9 cellular contexts compared by ENCODE assay signal in the genomic region with DNA sequence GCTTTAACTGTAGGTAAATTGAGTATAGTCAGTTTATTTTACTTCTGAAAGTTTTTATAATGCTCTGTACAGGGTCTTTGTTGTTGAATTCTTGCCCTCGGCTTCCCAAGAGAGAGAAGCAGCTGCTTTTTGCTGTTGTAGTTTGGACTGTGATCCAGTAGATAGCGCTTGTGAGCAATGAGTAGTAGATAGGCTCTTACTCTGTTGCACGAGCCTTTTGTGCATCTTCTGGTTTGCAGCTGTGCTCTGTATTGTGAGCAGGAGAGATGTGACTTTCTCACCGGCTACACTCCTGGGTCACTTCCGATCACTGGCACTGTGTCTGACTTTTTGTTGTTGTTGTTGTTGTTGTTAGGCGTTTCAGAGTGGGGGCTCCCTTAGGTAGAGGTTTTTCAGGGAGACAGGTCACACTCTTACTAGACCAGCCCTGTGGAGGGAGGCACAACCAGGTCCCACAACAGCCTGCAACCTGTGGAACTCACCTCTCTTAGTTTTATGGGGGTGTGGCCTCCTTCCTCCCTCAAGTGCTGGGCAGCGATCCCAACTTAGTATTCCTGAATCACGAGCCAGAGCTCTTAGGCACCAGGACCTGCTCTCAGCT.
DNase-seq lines count a peak whose midpoint lies in the region; ATAC-seq and TF ChIP-seq lines count a peak whose summit lies in the region.
"Had no signal": no experiment of that assay in that cellular context is flagged by ENCODE, and none has a peak within 500 bp of the region (broad histone marks: within the 10 kb centered on the region; RNA-seq: fewer than 3 reads in every experiment).

No MANE protein-coding gene starts in this region.

- H3K27me3 ChIP-seq in GM23338 (ENCODE audit: insufficient read depth) (no peaks in the 10 kb centered on the region), Karpas-422 (ENCODE audit: low read length) (no peaks in the 10 kb centered on the region)

- no peak overlapping the region for H3K27ac ChIP-seq in GM23338 (ENCODE audit: low read depth)
- H3K27ac ChIP-seq in Karpas-422 (ENCODE audit: low read length), result no peak overlapping the region

- H3K9ac ChIP-seq in Karpas-422 (ENCODE audit: low read length), result no peak overlapping the region

- peak; percentile 42 for TF ChIP-seq CTCF in GM13976 (IDR thresholded peaks at IDR 0.05; ENCODE audit: borderline replicate concordance, control extremely low read depth, extremely low read depth, insufficient read depth, missing control alignments)
- TF ChIP-seq CTCF in GM23338 (conservative IDR thresholded peaks at IDR 0.05; ENCODE audit: low read depth in 2 of 2), result peak; percentile 76 to 82
- TF ChIP-seq CTCF in WTC11 (IDR thresholded peaks at IDR 0.05), result peak; percentile 48
- peak; percentile 49 to 69 (median 61) for TF ChIP-seq CTCF in nephron (IDR thresholded peaks at IDR 0.05; ENCODE audit: unreplicated experiment in 3 of 3)

- H3K4me1 Mint-ChIP-seq in GM23338 (peaks cover 2% of the 10 kb centered on the region; the same call in 1 of the 3 replicates), WTC11 (peaks cover 4% of the 10 kb centered on the region; the same call in 1 of the 2 replicates), nephron (no peaks in the 10 kb centered on the region)
- no peaks in the 10 kb centered on the region for H3K4me1 Mint-ChIP-seq in activated CD4-positive, alpha-beta memory T cell treated with anti-CD3 and anti-CD28 coated beads for 36 hours (ENCODE audit: low read depth)
- H3K4me1 Mint-ChIP-seq: activated B cell treated with CpG ODN at 0.5 μM for 24 hours had no signal

- peak; percentile 98 for ATAC-seq in GM23338
- ATAC-seq in WTC11, result peak; percentile 99

- intact Hi-C loops in activated CD4-positive, alpha-beta memory T cell treated with anti-CD3 and anti-CD28 coated beads for 36 hours (cut with micrococcal nuclease), result no loop called here

- no peaks in the 10 kb centered on the region for H3F3A ChIP-seq in GM23338 (replicated peaks; ENCODE audit: low read depth)

- no peak overlapping the region for H3K4me3 ChIP-seq in GM23338
- no peak overlapping the region for H3K4me3 ChIP-seq in Karpas-422 (ENCODE audit: low read length)

- H3K27me3 Mint-ChIP-seq in GM23338 (ENCODE audit: insufficient read depth, low read depth, poor library complexity) (no peaks in the 10 kb centered on the region), WTC11 (ENCODE audit: low read depth) (no peaks in the 10 kb centered on the region), nephron (ENCODE audit: low read depth) (no peaks in the 10 kb centered on the region)
- no peaks in the 10 kb centered on the region for H3K27me3 Mint-ChIP-seq in activated CD4-positive, alpha-beta memory T cell treated with anti-CD3 and anti-CD28 coated beads for 36 hours
- H3K27me3 Mint-ChIP-seq: activated B cell treated with CpG ODN at 0.5 μM for 24 hours had no signal

- H3K36me3 ChIP-seq in GM23338 (ENCODE audit: insufficient read depth) (no peaks in the 10 kb centered on the region; the same call in 1 of the 2 replicates), Karpas-422 (ENCODE audit: insufficient read depth, low read length) (no peaks in the 10 kb centered on the region)

- DNase-seq in GM13976 (ENCODE audit: low spot score), result peak; percentile 21
- DNase-seq in GM23338 (ENCODE audit: low spot score), result peak; percentile 82
- peak; percentile 68 for DNase-seq in Karpas-422
- peak; percentile 44 for DNase-seq in WTC11 (ENCODE audit: low spot score)
- no peak for DNase-seq in putamen (ENCODE audit: low spot score)
- DNase-seq in dermis blood vessel endothelial cell, result no peak
- no peak for DNase-seq in activated CD4-positive, alpha-beta memory T cell treated with anti-CD3 and anti-CD28 coated beads for 36 hours
- DNase-seq: activated B cell treated with CpG ODN at 0.5 μM for 24 hours had no signal

- POLR2A ChIA-PET in WTC11 (lab: Charles Lee), result no interaction called here
- POLR2A ChIA-PET in activated CD4-positive, alpha-beta memory T cell treated with anti-CD3 and anti-CD28 coated beads for 36 hours (lab: Charles Lee), result no interaction called here

- H3K4me3 Mint-ChIP-seq in GM23338 (no peak overlapping the region), WTC11 (no peak overlapping the region), nephron (no peak overlapping the region)
- H3K4me3 Mint-ChIP-seq in activated CD4-positive, alpha-beta memory T cell treated with anti-CD3 and anti-CD28 coated beads for 36 hours, result no peak overlapping the region
- H3K4me3 Mint-ChIP-seq: activated B cell treated with CpG ODN at 0.5 μM for 24 hours had no signal

- H3K4me2 ChIP-seq in GM23338, result no peak overlapping the region
- H3K4me2 ChIP-seq in Karpas-422 (ENCODE audit: low read depth, low read length, poor library complexity, severe bottlenecking), result no peak overlapping the region

- in situ Hi-C loops in GM13976 (cut with MboI; ENCODE audit: low sequenced_read_pairs, unreplicated experiment), result no loop called here

- CTCF ChIA-PET in WTC11 (lab: Charles Lee), result interaction anchor here (0.6 to 2.3 kb wide), 21 partner anchors 11 to 1211 kb away, joined by 3 to 33 read pairs (median 5); no protein-coding TSS in a partner anchor
- CTCF ChIA-PET in activated CD4-positive, alpha-beta memory T cell treated with anti-CD3 and anti-CD28 coated beads for 36 hours (lab: Charles Lee), result no interaction called here

- H2AFZ ChIP-seq in GM23338 (no peak overlapping the region; the same call in 1 of the 2 replicates), Karpas-422 (ENCODE audit: low read length) (no peak overlapping the region)

- no peaks in the 10 kb centered on the region for H3K4me1 ChIP-seq in GM23338 (ENCODE audit: insufficient read depth)
- H3K4me1 ChIP-seq in Karpas-422 (ENCODE audit: low read length), result no peaks in the 10 kb centered on the region

- H3K36me3 Mint-ChIP-seq in GM23338 (ENCODE audit: low read depth) (peaks cover 17% of the 10 kb centered on the region; the same call in 2 of the 3 replicates), WTC11 (peaks cover 25% of the 10 kb centered on the region), nephron (ENCODE audit: low read depth) (no peaks in the 10 kb centered on the region)
- H3K36me3 Mint-ChIP-seq in activated CD4-positive, alpha-beta memory T cell treated with anti-CD3 and anti-CD28 coated beads for 36 hours, result no peaks in the 10 kb centered on the region

- peaks cover 17% of the 10 kb centered on the region for H3K9me3 Mint-ChIP-seq in GM23338
- H3K9me3 Mint-ChIP-seq in WTC11, result peaks cover 31% of the 10 kb centered on the region
- peaks cover 5% of the 10 kb centered on the region for H3K9me3 Mint-ChIP-seq in nephron
- H3K9me3 Mint-ChIP-seq in activated CD4-positive, alpha-beta memory T cell treated with anti-CD3 and anti-CD28 coated beads for 36 hours, result peaks cover 2% of the 10 kb centered on the region
- H3K9me3 Mint-ChIP-seq: activated B cell treated with CpG ODN at 0.5 μM for 24 hours had no signal

- no peaks in the 10 kb centered on the region for H3K79me2 ChIP-seq in GM23338 (replicated peaks; ENCODE audit: insufficient read depth)
- H3K79me2 ChIP-seq in Karpas-422 (ENCODE audit: low read length), result no peaks in the 10 kb centered on the region

- no peaks in the 10 kb centered on the region for H4K20me1 ChIP-seq in GM23338 (replicated peaks; ENCODE audit: insufficient read depth)
- no peaks in the 10 kb centered on the region for H4K20me1 ChIP-seq in Karpas-422 (ENCODE audit: insufficient read depth, low read depth, low read length)

- H3K9me2 ChIP-seq in GM23338 (ENCODE audit: insufficient read depth) (peaks cover 9% of the 10 kb centered on the region; the same call in 1 of the 2 replicates), Karpas-422 (replicated peaks; ENCODE audit: insufficient read depth, low read length) (no peaks in the 10 kb centered on the region)

- no peak overlapping the region for H3K27ac Mint-ChIP-seq in GM23338
- H3K27ac Mint-ChIP-seq in WTC11, result no peak overlapping the region
- H3K27ac Mint-ChIP-seq in nephron, result no peak overlapping the region
- H3K27ac Mint-ChIP-seq in activated CD4-positive, alpha-beta memory T cell treated with anti-CD3 and anti-CD28 coated beads for 36 hours, result no peak overlapping the region
- H3K27ac Mint-ChIP-seq: activated B cell treated with CpG ODN at 0.5 μM for 24 hours had no signal

- no peaks in the 10 kb centered on the region for H3K9me3 ChIP-seq in Karpas-422 (ENCODE audit: low read length)

TF ChIP-seq in GM23338, 12 proteins besides CTCF, POLR2A, EP300 and RAD21 (continues in another document):
- 0 out of 2 replicates have a peak, but pooled peaks have one; percentile 13 for TF ChIP-seq CREB1 (CRISPR knock-in tag; IDR thresholded peaks at IDR 0.05; ENCODE audit: low read depth)
- TF ChIP-seq, protein P1, sequence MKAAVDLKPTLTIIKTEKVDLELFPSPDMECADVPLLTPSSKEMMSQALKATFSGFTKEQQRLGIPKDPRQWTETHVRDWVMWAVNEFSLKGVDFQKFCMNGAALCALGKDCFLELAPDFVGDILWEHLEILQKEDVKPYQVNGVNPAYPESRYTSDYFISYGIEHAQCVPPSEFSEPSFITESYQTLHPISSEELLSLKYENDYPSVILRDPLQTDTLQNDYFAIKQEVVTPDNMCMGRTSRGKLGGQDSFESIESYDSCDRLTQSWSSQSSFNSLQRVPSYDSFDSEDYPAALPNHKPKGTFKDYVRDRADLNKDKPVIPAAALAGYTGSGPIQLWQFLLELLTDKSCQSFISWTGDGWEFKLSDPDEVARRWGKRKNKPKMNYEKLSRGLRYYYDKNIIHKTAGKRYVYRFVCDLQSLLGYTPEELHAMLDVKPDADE (IDR thresholded peaks at IDR 0.05), result no peak

TF ChIP-seq in WTC11, 78 proteins besides CTCF, POLR2A, EP300 and RAD21 (continues in another document):
- no peak for TF ChIP-seq NR2C2 (CRISPR knock-in tag; IDR thresholded peaks at IDR 0.05)
- TF ChIP-seq TEAD1 (CRISPR knock-in tag; IDR thresholded peaks at IDR 0.05), result no peak
- no peak for TF ChIP-seq ZNF232 (CRISPR knock-in tag; IDR thresholded peaks at IDR 0.05)
- TF ChIP-seq, protein P2, sequence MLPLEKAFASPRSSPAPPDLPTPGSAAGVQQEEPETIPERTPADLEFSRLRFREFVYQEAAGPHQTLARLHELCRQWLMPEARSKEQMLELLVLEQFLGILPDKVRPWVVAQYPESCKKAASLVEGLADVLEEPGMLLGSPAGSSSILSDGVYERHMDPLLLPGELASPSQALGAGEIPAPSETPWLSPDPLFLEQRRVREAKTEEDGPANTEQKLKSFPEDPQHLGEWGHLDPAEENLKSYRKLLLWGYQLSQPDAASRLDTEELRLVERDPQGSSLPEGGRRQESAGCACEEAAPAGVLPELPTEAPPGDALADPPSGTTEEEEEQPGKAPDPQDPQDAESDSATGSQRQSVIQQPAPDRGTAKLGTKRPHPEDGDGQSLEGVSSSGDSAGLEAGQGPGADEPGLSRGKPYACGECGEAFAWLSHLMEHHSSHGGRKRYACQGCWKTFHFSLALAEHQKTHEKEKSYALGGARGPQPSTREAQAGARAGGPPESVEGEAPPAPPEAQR (CRISPR knock-in tag; IDR thresholded peaks at IDR 0.05), result no peak
- no peak for TF ChIP-seq ETV6 (CRISPR knock-in tag; IDR thresholded peaks at IDR 0.05)
- TF ChIP-seq SMAD3 (CRISPR knock-in tag; IDR thresholded peaks at IDR 0.05; ENCODE audit: borderline replicate concordance), result no peak
- TF ChIP-seq NFE2L1 (CRISPR knock-in tag; IDR thresholded peaks at IDR 0.05), result no peak

Comparison
In these comparisons a context has a peak if more than half of its experiments do, and no peak if none do; other contexts are left out.
1. DNase-seq: peak in GM13976 (single experiment), GM23338 (single experiment), Karpas-422 (single experiment) and WTC11 (single experiment); none in putamen (single experiment), dermis blood vessel endothelial cell (single experiment) and activated CD4-positive, alpha-beta memory T cell treated with anti-CD3 and anti-CD28 coated beads for 36 hours (single experiment).
2. Peak in every context shown above with its lines, with median percentiles within 50 percentile points of each other: CTCF ChIP-seq.